11 cellular contexts compared by ENCODE assay signal in genomic region chr9:14346826-14347407, GRCh38. TPM values are rescaled to one million over a fixed set of nuclear protein-coding genes. Genes with fewer than 3 reads are reported as not detected.
DNase-seq lines count a peak whose midpoint lies in the region; TF ChIP-seq lines count a peak whose summit lies in the region.
"Had no signal": no experiment of that assay in that cellular context is flagged by ENCODE, and none has a peak within 500 bp of the region (broad histone marks: within the 10 kb centered on the region; RNA-seq: fewer than 3 reads in every experiment).

No MANE protein-coding gene starts in this region.

- no peak overlapping the region for H2BK120ac ChIP-seq in trophoblast cell (ENCODE audit: insufficient read depth, low read length, poor library complexity)

- H3K27me3 ChIP-seq in right atrium auricular region (no peaks in the 10 kb centered on the region), trophoblast cell (ENCODE audit: insufficient read depth, low read length) (peaks cover 76% of the 10 kb centered on the region)

- no peak overlapping the region for H3K9ac ChIP-seq in trophoblast cell (ENCODE audit: low read length)

- no peak overlapping the region for H3K23ac ChIP-seq in trophoblast cell (ENCODE audit: low read length)

- no peak overlapping the region for H2BK12ac ChIP-seq in trophoblast cell (ENCODE audit: low read length)

- H3K14ac ChIP-seq in trophoblast cell (ENCODE audit: low read length): no peak overlapping the region

- no peak overlapping the region for H4K12ac ChIP-seq in trophoblast cell (ENCODE audit: low read depth, low read length)

- H3K79me1 ChIP-seq in trophoblast cell (ENCODE audit: low read length): no peaks in the 10 kb centered on the region

- H3K9me3 ChIP-seq in right atrium auricular region (no peaks in the 10 kb centered on the region), trophoblast cell (ENCODE audit: insufficient read depth, low read depth, low read length) (no peaks in the 10 kb centered on the region)

- peak overlapping the region; percentile 35 for H3K4me3 ChIP-seq in astrocyte of the cerebellum (ENCODE audit: low read depth, low read length)
- H3K4me3 ChIP-seq in right atrium auricular region: peak overlapping the region; percentile 49 to 60
- peak overlapping the region; percentile 69 for H3K4me3 ChIP-seq in trophoblast cell (ENCODE audit: low read depth, low read length)

- no peak overlapping the region for H3K18ac ChIP-seq in trophoblast cell (ENCODE audit: low read length)

- H3K4me1 ChIP-seq in right atrium auricular region: peaks cover 0 to 62% of the 10 kb centered on the region in 2 donors
- H3K4me1 ChIP-seq in trophoblast cell (ENCODE audit: control insufficient read depth in 1 of 2, insufficient read depth in 2 of 2, low read length in 2 of 2): peaks cover 16 to 31% of the 10 kb centered on the region in 2 experiments

- H2AFZ ChIP-seq in trophoblast cell (ENCODE audit: insufficient read depth, low read length, poor library complexity): no peak overlapping the region

- no peaks in the 10 kb centered on the region for H3K79me2 ChIP-seq in trophoblast cell (ENCODE audit: control insufficient read depth, insufficient read depth, low read length, poor library complexity)

- H3K27ac ChIP-seq in right atrium auricular region: peak overlapping the region; percentile 92 to 93
- H3K27ac ChIP-seq in trophoblast cell (ENCODE audit: low read depth, low read length): no peak overlapping the region

- no peak overlapping the region for H2AK5ac ChIP-seq in trophoblast cell (ENCODE audit: low read length)

- TF ChIP-seq CTCF in astrocyte of the cerebellum (IDR thresholded peaks at IDR 0.05; ENCODE audit: low read depth, low read length, missing control alignments) (no peak), right atrium auricular region (IDR thresholded peaks at IDR 0.05) (no peak)

- no CpG with 5 or more reads among the region's 37 CpGs for WGBS in trophoblast cell (ENCODE audit: extremely low coverage, insufficient coverage, insufficient read length)

- no peak overlapping the region for H4K91ac ChIP-seq in trophoblast cell (ENCODE audit: low read depth, low read length)

- in situ Hi-C loops in astrocyte of the cerebellum (cut with HindIII; ENCODE audit: low sequenced_read_pairs): no loop called here

- peak overlapping the region; percentile 95 for H3K4me2 ChIP-seq in trophoblast cell (ENCODE audit: low read length)

- no peak overlapping the region for H4K8ac ChIP-seq in trophoblast cell (ENCODE audit: low read depth, low read length)

- H3K36me3 ChIP-seq in right atrium auricular region (no peaks in the 10 kb centered on the region), trophoblast cell (ENCODE audit: control insufficient read depth in 1 of 2, insufficient read depth in 2 of 2, low read length in 2 of 2) (no peaks in the 10 kb centered on the region)

- no peak overlapping the region for H2BK5ac ChIP-seq in trophoblast cell (ENCODE audit: low read depth, low read length, poor library complexity)

- H3K4ac ChIP-seq in trophoblast cell (ENCODE audit: low read depth, low read length): no peak overlapping the region

- DNase-seq in Ammon's horn (ENCODE audit: low spot score) (peak; percentile 31), astrocyte of the cerebellum (ENCODE audit: low read depth) (no peak), right atrium auricular region (ENCODE audit: low spot score) (no peak), trophoblast cell (no peak), NCI-H1694 treated with DMSO at 0.1 percent for 48 hours (lab: John Stamatoyannopoulos, UW) (no peak), CD1c-positive myeloid dendritic cell (ENCODE audit: extremely low spot score) (no peak), NCI-H2171 treated with DMSO at 0.1 percent for 48 hours (lab: John Stamatoyannopoulos, UW) (no peak)
- DNase-seq in activated CD4-positive, CD25-positive, alpha-beta regulatory T cell (lab: John Stamatoyannopoulos, UW): no peak
- DNase-seq: AML-193, midbrain, T-helper 1 cell had no signal

RNA-seq across cellular contexts. Expression of gene NFIB, which starts 33.0 kb away (rescaled TPM):
- total RNA-seq in right atrium auricular region: 10 to 100 TPM; 74.4 to 80.1 TPM
- polyA plus RNA-seq in trophoblast cell (2013): 0.96 and 1.2 TPM in 2 replicates
